In genomic region chr9:7968642-7969041, GRCh38 we compare ENCODE assay signal across 9 cellular contexts.
"Had no signal": no experiment of that assay in that cellular context is flagged by ENCODE, and none has a peak within 500 bp of the region (broad histone marks: within the 10 kb centered on the region; RNA-seq: fewer than 3 reads in every experiment).

No MANE protein-coding gene starts in this region.

- ATAC-seq: HCT116 had no signal

- H3K9me3 ChIP-seq: HAP-1 had no signal

- H3K4me3 ChIP-seq: GM23248, GM23338, HAP-1 had no signal

- DNase-seq: GM23248, GOT3, H7, H9, HCEC 1CT, HFFc6 had no signal

- H3K27ac ChIP-seq: GM23248 had no signal

- H3K36me3 ChIP-seq: HAP-1 had no signal
